Comparison of ENCODE assay signal across 1 cellular context in the genomic region with DNA sequence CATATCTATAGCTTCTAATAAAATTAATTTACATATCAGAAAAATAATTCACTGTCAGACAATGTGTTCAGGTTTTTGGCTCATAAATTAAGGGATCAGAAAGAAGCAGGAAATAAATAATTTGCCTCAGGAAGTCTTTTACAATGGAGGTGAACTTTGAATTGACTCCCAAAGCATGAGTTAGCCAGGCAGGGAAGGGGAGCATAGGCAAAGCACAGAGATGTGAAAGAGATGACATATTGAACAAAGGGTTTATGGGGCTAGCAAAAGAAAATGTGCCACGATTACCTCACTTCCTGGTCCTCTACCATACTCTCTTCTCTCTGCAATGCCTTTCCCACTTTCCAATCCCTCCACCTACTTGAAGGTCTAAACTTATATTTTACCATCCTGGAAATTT.
TF ChIP-seq lines count a peak whose summit lies in the region.

No MANE protein-coding gene starts in this region.

TF ChIP-seq in endothelial cell of umbilical vein, 7 proteins besides CTCF, POLR2A, EP300 and RAD21:
- TF ChIP-seq EZH2 (IDR thresholded peaks at IDR 0.05; ENCODE audit: borderline replicate concordance, low read depth, low read length, severe bottlenecking) (no peak), JUN (IDR thresholded peaks at IDR 0.05; ENCODE audit: borderline replicate concordance, insufficient read depth, insufficient read length, low read depth) (no peak), FOS (IDR thresholded peaks at IDR 0.05; ENCODE audit: borderline replicate concordance, insufficient read depth, low read length) (no peak), GATA2 (IDR thresholded peaks at IDR 0.05; ENCODE audit: insufficient read depth, insufficient read length, low read depth, low read length) (no peak), POLR2AphosphoS5 (IDR thresholded peaks at IDR 0.05; ENCODE audit: insufficient read depth, low read depth, low read length) (no peak), MYC (IDR thresholded peaks at IDR 0.05; ENCODE audit: low read depth, low read length) (no peak)
- TF ChIP-seq, protein P1, sequence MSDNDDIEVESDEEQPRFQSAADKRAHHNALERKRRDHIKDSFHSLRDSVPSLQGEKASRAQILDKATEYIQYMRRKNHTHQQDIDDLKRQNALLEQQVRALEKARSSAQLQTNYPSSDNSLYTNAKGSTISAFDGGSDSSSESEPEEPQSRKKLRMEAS (IDR thresholded peaks at IDR 0.05; ENCODE audit: insufficient read depth, insufficient read length): no peak
TF ChIP-seq in endothelial cell of umbilical vein: peak in this region for 0.
